In genomic region chr5:151234476-151235238, GRCh38 we compare ENCODE assay signal across 8 cellular contexts. TPM values are rescaled to one million over a fixed set of nuclear protein-coding genes. Genes with fewer than 3 reads are reported as not detected.
DNase-seq lines count a peak whose midpoint lies in the region; ATAC-seq and TF ChIP-seq lines count a peak whose summit lies in the region.

No MANE protein-coding gene starts in this region.

- H3K4me3 ChIP-seq in AG10803 (ENCODE audit: low read length) = no peak overlapping the region
- H3K4me3 ChIP-seq in vagina = no peak overlapping the region

- peak overlapping the region; percentile 1 for H3K27ac ChIP-seq in vagina

- CTCF ChIA-PET in activated CD8-positive, alpha-beta T cell treated with anti-CD3 and anti-CD28 coated beads, Interleukin-2, amount 10 ng/mL, durations not matched to agents 7 days and 5 days (lab: Charles Lee) = interaction anchor here (1.0 to 9.0 kb wide), 6 partner anchors 12 to 109 kb away, joined by 3 to 133 read pairs (median 9); partner anchors contain the start of gene CCDC69

- no peak for TF ChIP-seq CTCF in AG10803 (conservative IDR thresholded peaks at IDR 0.05; ENCODE audit: low read length)
- no peak for TF ChIP-seq CTCF in vagina (IDR thresholded peaks at IDR 0.05)
- TF ChIP-seq CTCF in endothelial cell (IDR thresholded peaks at IDR 0.05; ENCODE audit: unreplicated experiment) = no peak

- no peaks in the 10 kb centered on the region for H3K27me3 ChIP-seq in vagina

- intact Hi-C loops in left colon (cut with DNase I, micrococcal nuclease) = loop anchor here in 1 of 2 donors (10.0 kb wide), 1 partner anchor 60 kb away; no protein-coding TSS in a partner anchor
- intact Hi-C loops in vagina (cut with DNase I) = no loop called here

- DNase-seq in AG10803 (ENCODE audit: low read depth) = peak; percentile 47
- peak; percentile 61 for DNase-seq in activated CD8-positive, alpha-beta T cell treated with anti-CD3 and anti-CD28 coated beads, Interleukin-2, amount 10 ng/mL, durations not matched to agents 7 days and 5 days
- peak; percentile 66 to 67 for DNase-seq in left colon
- DNase-seq in vagina (ENCODE audit: extremely low spot score in 2 of 2) = no peak
- DNase-seq in endothelial cell (ENCODE audit: low spot score) = no peak
- DNase-seq in 8988T = no peak

- H3K4me1 ChIP-seq in vagina = peaks cover 12% of the 10 kb centered on the region

- peak overlapping the region; percentile 8 for H3K27ac Mint-ChIP-seq in activated CD8-positive, alpha-beta T cell treated with anti-CD3 and anti-CD28 coated beads, Interleukin-2, amount 10 ng/mL, durations not matched to agents 7 days and 5 days
- H3K27ac Mint-ChIP-seq in endothelial cell (ENCODE audit: unreplicated experiment) = no peak overlapping the region

- H3K36me3 Mint-ChIP-seq in activated CD8-positive, alpha-beta T cell treated with anti-CD3 and anti-CD28 coated beads, Interleukin-2, amount 10 ng/mL, durations not matched to agents 7 days and 5 days (ENCODE audit: low read depth) = no peaks in the 10 kb centered on the region
- no peaks in the 10 kb centered on the region for H3K36me3 Mint-ChIP-seq in endothelial cell (ENCODE audit: low read depth, unreplicated experiment)

- no peak for TF ChIP-seq POLR2A in vagina (IDR thresholded peaks at IDR 0.05)

- H3K4me3 Mint-ChIP-seq in activated CD8-positive, alpha-beta T cell treated with anti-CD3 and anti-CD28 coated beads, Interleukin-2, amount 10 ng/mL, durations not matched to agents 7 days and 5 days = no peak overlapping the region
- no peak overlapping the region for H3K4me3 Mint-ChIP-seq in endothelial cell (ENCODE audit: unreplicated experiment)

- H3K27me3 Mint-ChIP-seq in activated CD8-positive, alpha-beta T cell treated with anti-CD3 and anti-CD28 coated beads, Interleukin-2, amount 10 ng/mL, durations not matched to agents 7 days and 5 days (ENCODE audit: low read depth) = no peaks in the 10 kb centered on the region
- H3K27me3 Mint-ChIP-seq in endothelial cell (ENCODE audit: unreplicated experiment) = peaks cover 8% of the 10 kb centered on the region

- H3K9me3 Mint-ChIP-seq in activated CD8-positive, alpha-beta T cell treated with anti-CD3 and anti-CD28 coated beads, Interleukin-2, amount 10 ng/mL, durations not matched to agents 7 days and 5 days (ENCODE audit: insufficient read depth) = no peaks in the 10 kb centered on the region
- H3K9me3 Mint-ChIP-seq in endothelial cell (ENCODE audit: unreplicated experiment) = no peaks in the 10 kb centered on the region

- H3K9me3 ChIP-seq in vagina = no peaks in the 10 kb centered on the region

- POLR2A ChIA-PET in activated CD8-positive, alpha-beta T cell treated with anti-CD3 and anti-CD28 coated beads, Interleukin-2, amount 10 ng/mL, durations not matched to agents 7 days and 5 days (lab: Charles Lee) = interaction anchor here (0.7 to 2.0 kb wide), 8 partner anchors 12 to 735 kb away, joined by 3 to 12 read pairs (median 4); partner anchors contain the start of genes CCDC69, GM2A and RBM22

- ATAC-seq in GM19023 (IDR thresholded peaks at IDR 0.05; ENCODE audit: unreplicated experiment) (peak; percentile 64), HG03095 (IDR thresholded peaks at IDR 0.05; ENCODE audit: unreplicated experiment) (peak; percentile 66), left colon (peak; percentile 59)
- ATAC-seq in activated CD8-positive, alpha-beta T cell treated with anti-CD3 and anti-CD28 coated beads, Interleukin-2, amount 10 ng/mL, durations not matched to agents 7 days and 5 days = peak; percentile 78

- peaks cover 49% of the 10 kb centered on the region for H3K4me1 Mint-ChIP-seq in activated CD8-positive, alpha-beta T cell treated with anti-CD3 and anti-CD28 coated beads, Interleukin-2, amount 10 ng/mL, durations not matched to agents 7 days and 5 days (ENCODE audit: low read depth)
- peaks cover 2% of the 10 kb centered on the region for H3K4me1 Mint-ChIP-seq in endothelial cell (ENCODE audit: unreplicated experiment)

- H3K36me3 ChIP-seq in vagina = no peaks in the 10 kb centered on the region

RNA-seq across cellular contexts. Expression of gene CCDC69, which starts 10.8 kb away (rescaled TPM):
- 10 to 100 TPM; 87.6 to 92.7 TPM for total RNA-seq in activated CD8-positive, alpha-beta T cell treated with anti-CD3 and anti-CD28 coated beads, Interleukin-2, amount 10 ng/mL, durations not matched to agents 7 days and 5 days
- 10 to 100 TPM in 1 of 2 donors, 1 to 10 TPM in 1; 7.1 to 29.0 TPM for total RNA-seq in left colon
- total RNA-seq in vagina = 84.5 TPM
- total RNA-seq in endothelial cell (ENCODE audit: unreplicated experiment) = 1.2 TPM

RNA-seq across cellular contexts. Expression of gene GM2A, which starts 18.3 kb away (rescaled TPM):
- 10 to 100 TPM; 19.5 to 19.6 TPM for total RNA-seq in activated CD8-positive, alpha-beta T cell treated with anti-CD3 and anti-CD28 coated beads, Interleukin-2, amount 10 ng/mL, durations not matched to agents 7 days and 5 days
- 10 to 100 TPM; 19.0 to 28.1 TPM for total RNA-seq in left colon
- total RNA-seq in vagina = 71.7 TPM
- 33.9 TPM for total RNA-seq in endothelial cell (ENCODE audit: unreplicated experiment)

Comparison
In these comparisons a context has a peak if more than half of its experiments do, and no peak if none do; other contexts are left out.
1. DNase-seq: peak in AG10803 (single experiment), activated CD8-positive, alpha-beta T cell treated with anti-CD3 and anti-CD28 coated beads, Interleukin-2, amount 10 ng/mL, durations not matched to agents 7 days and 5 days (single experiment) and left colon (2 of 2); none in vagina (0 of 2), endothelial cell (single experiment) and 8988T (single experiment).
2. Peak in every context shown above with its lines, with median percentiles within 50 percentile points of each other: ATAC-seq.